16 cellular contexts compared by ENCODE assay signal in the genomic region with DNA sequence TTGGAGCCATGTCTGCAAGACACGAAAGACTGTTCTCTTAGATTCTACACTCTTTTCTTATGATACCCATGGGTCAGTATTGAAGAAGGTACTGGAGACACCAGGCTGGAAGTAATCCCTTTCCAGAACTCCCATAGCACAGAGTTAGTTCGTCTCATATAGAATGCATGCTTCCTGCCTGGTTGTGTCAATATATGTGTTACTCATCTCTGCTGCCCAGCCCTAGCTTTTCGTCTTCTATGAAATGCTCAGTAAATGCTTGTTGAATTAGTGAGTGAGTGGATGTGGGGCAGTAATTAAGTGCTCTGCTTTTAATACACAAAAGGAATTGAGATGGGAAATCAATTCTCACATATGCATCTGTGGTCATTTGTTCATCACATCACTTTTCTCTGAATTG. TPM values are rescaled to one million over a fixed set of nuclear protein-coding genes. Genes with fewer than 3 reads are reported as not detected.
DNase-seq lines count a peak whose midpoint lies in the region; ATAC-seq, FAIRE-seq and TF ChIP-seq lines count a peak whose summit lies in the region.
"Had no signal": no experiment of that assay in that cellular context is flagged by ENCODE, and none has a peak within 500 bp of the region (broad histone marks: within the 10 kb centered on the region; RNA-seq: fewer than 3 reads in every experiment).

No MANE protein-coding gene starts in this region.

- CTCF ChIA-PET in mammary epithelial cell (lab: Charles Lee; ENCODE audit: low non-redundant PET) (no interaction called here), PC-3 (lab: Charles Lee) (no interaction called here)

- TF ChIP-seq CTCF in mammary epithelial cell (conservative IDR thresholded peaks at IDR 0.05 in 1 of 2, IDR thresholded peaks at IDR 0.05 in 1 of 2; ENCODE audit: extremely low read depth in 1 of 2, insufficient read depth in 1 of 2, low read depth in 1 of 2, low read length in 2 of 2) (no peak), breast epithelium (IDR thresholded peaks at IDR 0.05) (no peak), PC-3 (conservative IDR thresholded peaks at IDR 0.05; ENCODE audit: low read depth, low read length) (no peak), astrocyte of the spinal cord (IDR thresholded peaks at IDR 0.05; ENCODE audit: low read depth, low read length) (no peak)

- H3K9me3 ChIP-seq in mammary epithelial cell (replicated peaks; ENCODE audit: insufficient read depth, low read length) (no peaks in the 10 kb centered on the region), breast epithelium (no peaks in the 10 kb centered on the region), PC-3 (ENCODE audit: low read length) (no peaks in the 10 kb centered on the region)
- H3K9me3 ChIP-seq: BLaER1, Peyer's patch had no signal

- dilution Hi-C loops in mammary epithelial cell (cut with HindIII; ENCODE audit: low sequenced_read_pairs): no loop called here

- H3K36me3 ChIP-seq in mammary epithelial cell (ENCODE audit: insufficient read depth, low read length) (no peaks in the 10 kb centered on the region), breast epithelium (no peaks in the 10 kb centered on the region), PC-3 (ENCODE audit: low read depth, low read length) (no peaks in the 10 kb centered on the region)
- H3K36me3 ChIP-seq: BLaER1, Peyer's patch had no signal

- TF ChIP-seq POLR2A in breast epithelium (IDR thresholded peaks at IDR 0.05) (no peak), H54 (IDR thresholded peaks at IDR 0.05; ENCODE audit: low read depth, low read length) (no peak)

- BruUV-seq in mammary epithelial cell (replicated peaks; lab: Mats Ljungman, UMichigan) (no TSS peak), PC-3 (replicated peaks; lab: Mats Ljungman, UMichigan) (no TSS peak)

- H3K4me3 ChIP-seq in mammary epithelial cell (replicated peaks in 1 of 3; ENCODE audit: insufficient read depth in 1 of 3, low read depth in 2 of 3, low read length in 3 of 3): no peak overlapping the region
- H3K4me3 ChIP-seq in breast epithelium: no peak overlapping the region
- no peak overlapping the region for H3K4me3 ChIP-seq in PC-3 (ENCODE audit: low read length)
- no peak overlapping the region for H3K4me3 ChIP-seq in astrocyte of the spinal cord (ENCODE audit: low read depth, low read length)
- H3K4me3 ChIP-seq: BLaER1, Peyer's patch had no signal

- ATAC-seq in PC-3: peak; percentile 97

- in situ Hi-C loops in mammary epithelial cell (cut with MboI; ENCODE audit: low sequenced_read_pairs in 2 of 2) (no loop called here), astrocyte of the spinal cord (cut with HindIII; ENCODE audit: low sequenced_read_pairs) (no loop called here)

- intact Hi-C loops in mammary epithelial cell (cut with micrococcal nuclease) (no loop called here), breast epithelium (cut with DNase I; ENCODE audit: low total_unique reads) (no loop called here), PC-3 (cut with micrococcal nuclease) (no loop called here)

- H2AFZ ChIP-seq in mammary epithelial cell (ENCODE audit: low read depth, low read length): no peak overlapping the region
- no peak overlapping the region for H2AFZ ChIP-seq in PC-3 (ENCODE audit: low read length)

- FAIRE-seq in H54 (lab: Jason Lieb, UNC): no peak
- FAIRE-seq: D721Med had no signal

- H3K9me2 ChIP-seq in PC-3 (replicated peaks; ENCODE audit: low read length): no peaks in the 10 kb centered on the region

- no peak overlapping the region for H3K4me2 ChIP-seq in mammary epithelial cell (ENCODE audit: insufficient read depth, low read depth, low read length)
- peak overlapping the region; percentile 55 for H3K4me2 ChIP-seq in PC-3 (ENCODE audit: low read length)
- H3K4me2 ChIP-seq: BLaER1 had no signal

- H3K79me2 ChIP-seq in mammary epithelial cell (ENCODE audit: insufficient read depth, low read length) (no peaks in the 10 kb centered on the region), PC-3 (ENCODE audit: low read length) (no peaks in the 10 kb centered on the region)

- H3K27ac ChIP-seq in mammary epithelial cell (ENCODE audit: insufficient read depth, low read depth, low read length): no peak overlapping the region
- H3K27ac ChIP-seq in breast epithelium: no peak overlapping the region
- H3K27ac ChIP-seq in PC-3 (ENCODE audit: low read length): peak overlapping the region; percentile 71
- H3K27ac ChIP-seq: BLaER1, Peyer's patch had no signal

- 84% methylated on average over 3 of the region's 3 CpGs for WGBS in mammary epithelial cell (ENCODE audit: low coverage, missing lambda C conversion rate)

- POLR2A ChIA-PET in PC-3 (lab: Charles Lee; ENCODE audit: unreplicated experiment): no interaction called here

- DNase-seq in mammary epithelial cell: peak; percentile 20
- no peak for DNase-seq in breast epithelium (ENCODE audit: low spot score in 2 of 2)
- peak; percentile 84 for DNase-seq in PC-3
- peak; percentile 9 for DNase-seq in astrocyte of the spinal cord (ENCODE audit: low read depth, low spot score)
- DNase-seq in iris pigment epithelial cell (ENCODE audit: low read depth): peak; percentile 52
- no peak for DNase-seq in CD1c-positive myeloid dendritic cell (ENCODE audit: extremely low spot score)
- no peak for DNase-seq in UCSD-AML1 (lab: John Stamatoyannopoulos, UW; ENCODE audit: unreplicated experiment)
- no peak for DNase-seq in H54 (ENCODE audit: insufficient read length, low spot score)
- DNase-seq: 8988T; CD8-positive, alpha-beta memory T cell; NCI-H1092; NCI-H524; Peyer's patch; SHP77 had no signal

- H3K4me1 ChIP-seq in mammary epithelial cell (ENCODE audit: insufficient read depth, low read length) (peaks cover 12% of the 10 kb centered on the region), breast epithelium (no peaks in the 10 kb centered on the region), PC-3 (ENCODE audit: insufficient read depth, low read length) (peaks cover 16% of the 10 kb centered on the region)
- H3K4me1 ChIP-seq: BLaER1, Peyer's patch had no signal

- H3F3A ChIP-seq in PC-3 (ENCODE audit: low read length, unreplicated experiment): no peaks in the 10 kb centered on the region

- H4K20me1 ChIP-seq in mammary epithelial cell (ENCODE audit: insufficient read depth, low read length) (no peaks in the 10 kb centered on the region), PC-3 (ENCODE audit: low read length) (no peaks in the 10 kb centered on the region)
- H4K20me1 ChIP-seq: BLaER1 had no signal

- H3K27me3 ChIP-seq in mammary epithelial cell (ENCODE audit: insufficient read depth, low read length) (no peaks in the 10 kb centered on the region), breast epithelium (no peaks in the 10 kb centered on the region), PC-3 (ENCODE audit: low read length) (no peaks in the 10 kb centered on the region)
- H3K27me3 ChIP-seq: BLaER1, Peyer's patch had no signal

- H3K9ac ChIP-seq in mammary epithelial cell (ENCODE audit: insufficient read depth, low read length): no peak overlapping the region
- H3K9ac ChIP-seq in PC-3 (ENCODE audit: low read length): peak overlapping the region; percentile 5; the same call in 1 of the 2 replicates
- H3K9ac ChIP-seq: BLaER1 had no signal

RNA-seq across cellular contexts. Expression of a gene that starts 32.1 kb away (rescaled TPM):
- under 1 TPM; 0.05 to 0.17 TPM for total RNA-seq in mammary epithelial cell
- 0.02 TPM for polyA plus RNA-seq in mammary epithelial cell
- polyA minus RNA-seq in mammary epithelial cell: not detected
- under 1 TPM; under 0.01 to 0.16 (median 0.15) TPM for total RNA-seq in breast epithelium
- total RNA-seq in PC-3 (2014; rRNA removed): not detected in 2 replicates
- polyA plus RNA-seq: CD8-positive, alpha-beta memory T cell had no signal

RNA-seq across cellular contexts. Expression of a gene that starts 54.7 kb away (rescaled TPM):
- total RNA-seq in mammary epithelial cell: 10 to 100 TPM; 53.1 to 76.7 TPM
- 68.7 TPM for polyA plus RNA-seq in mammary epithelial cell
- polyA minus RNA-seq in mammary epithelial cell: 97.7 TPM
- 10 to 100 TPM; 76.7 to 95.7 (median 84.7) TPM for total RNA-seq in breast epithelium
- 29.1 and 52.2 TPM in 2 replicates for total RNA-seq in PC-3 (2014; rRNA removed)

RNA-seq across cellular contexts. Expression of a gene that starts 55.1 kb away (rescaled TPM):
- total RNA-seq in mammary epithelial cell (10 to 100 TPM; 35.2 to 54.9 TPM), breast epithelium (10 to 100 TPM; 28.8 to 37.0 (median 29.8) TPM), PC-3 (2014; rRNA removed) (56.2 and 60.8 TPM in 2 replicates)
- polyA plus RNA-seq in mammary epithelial cell: 27.3 TPM
- polyA minus RNA-seq in mammary epithelial cell: 13.5 TPM

Comparison
In these comparisons a context has a peak if more than half of its experiments do, and no peak if none do; other contexts are left out.
1. DNase-seq: peak in mammary epithelial cell (single experiment), PC-3 (single experiment), astrocyte of the spinal cord (single experiment) and iris pigment epithelial cell (single experiment); none in breast epithelium (0 of 2), CD1c-positive myeloid dendritic cell (single experiment), UCSD-AML1 (single experiment) and H54 (single experiment).